1 cellular context compared by ENCODE assay signal in the genomic region with DNA sequence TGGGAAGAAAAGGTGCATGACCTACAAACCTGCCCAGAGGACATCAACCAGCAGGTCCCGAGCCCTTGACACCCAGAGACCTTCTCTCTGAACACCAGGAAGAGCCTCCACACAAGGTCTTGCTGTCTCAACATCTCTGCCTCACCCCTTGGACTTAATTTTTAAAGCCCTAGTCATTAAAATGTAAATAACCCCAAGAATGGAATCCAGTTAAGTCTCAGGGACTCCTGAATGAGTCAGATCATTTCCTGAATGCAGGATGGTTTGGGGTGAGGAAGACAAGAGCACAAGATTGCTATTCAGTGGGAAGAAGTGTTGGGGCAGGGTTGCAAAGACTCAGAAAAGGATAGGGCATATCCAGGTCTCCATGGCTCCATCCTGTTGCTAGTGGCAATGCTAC.
TF ChIP-seq lines count a peak whose summit lies in the region.

No MANE protein-coding gene starts in this region.

TF ChIP-seq in IMR-90, 13 proteins besides CTCF, POLR2A, EP300 and RAD21 (continued from another document):
- TF ChIP-seq, protein P1, sequence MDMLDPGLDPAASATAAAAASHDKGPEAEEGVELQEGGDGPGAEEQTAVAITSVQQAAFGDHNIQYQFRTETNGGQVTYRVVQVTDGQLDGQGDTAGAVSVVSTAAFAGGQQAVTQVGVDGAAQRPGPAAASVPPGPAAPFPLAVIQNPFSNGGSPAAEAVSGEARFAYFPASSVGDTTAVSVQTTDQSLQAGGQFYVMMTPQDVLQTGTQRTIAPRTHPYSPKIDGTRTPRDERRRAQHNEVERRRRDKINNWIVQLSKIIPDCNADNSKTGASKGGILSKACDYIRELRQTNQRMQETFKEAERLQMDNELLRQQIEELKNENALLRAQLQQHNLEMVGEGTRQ (IDR thresholded peaks at IDR 0.05; ENCODE audit: low read depth, low read length): no peak
- TF ChIP-seq MXI1 (IDR thresholded peaks at IDR 0.05; ENCODE audit: borderline replicate concordance, low read depth, low read length) (no peak), MAFK (IDR thresholded peaks at IDR 0.05; ENCODE audit: low read depth, low read length) (no peak), RFX5 (IDR thresholded peaks at IDR 0.05; ENCODE audit: low read depth, low read length) (no peak), NFE2L2 (IDR thresholded peaks at IDR 0.05; ENCODE audit: low read depth, low read length) (no peak)
- TF ChIP-seq, protein P2, sequence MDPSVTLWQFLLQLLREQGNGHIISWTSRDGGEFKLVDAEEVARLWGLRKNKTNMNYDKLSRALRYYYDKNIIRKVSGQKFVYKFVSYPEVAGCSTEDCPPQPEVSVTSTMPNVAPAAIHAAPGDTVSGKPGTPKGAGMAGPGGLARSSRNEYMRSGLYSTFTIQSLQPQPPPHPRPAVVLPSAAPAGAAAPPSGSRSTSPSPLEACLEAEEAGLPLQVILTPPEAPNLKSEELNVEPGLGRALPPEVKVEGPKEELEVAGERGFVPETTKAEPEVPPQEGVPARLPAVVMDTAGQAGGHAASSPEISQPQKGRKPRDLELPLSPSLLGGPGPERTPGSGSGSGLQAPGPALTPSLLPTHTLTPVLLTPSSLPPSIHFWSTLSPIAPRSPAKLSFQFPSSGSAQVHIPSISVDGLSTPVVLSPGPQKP (IDR thresholded peaks at IDR 0.05; ENCODE audit: borderline replicate concordance, low read depth, low read length): no peak
TF ChIP-seq in IMR-90: peak in this region for 0.
